1 cellular context compared by ENCODE assay signal in genomic region chr16:31493506-31494125, GRCh38.
TF ChIP-seq lines count a peak whose summit lies in the region.

No MANE protein-coding gene starts in this region.

TF ChIP-seq in IMR-90, 13 proteins besides CTCF, POLR2A, EP300 and RAD21:
- TF ChIP-seq MXI1 (IDR thresholded peaks at IDR 0.05; ENCODE audit: borderline replicate concordance, low read depth, low read length) (no peak), RCOR1 (IDR thresholded peaks at IDR 0.05; ENCODE audit: insufficient replicate concordance, low read length) (no peak), CEBPB (IDR thresholded peaks at IDR 0.05; ENCODE audit: low read depth, low read length) (no peak), ELK1 (IDR thresholded peaks at IDR 0.05; ENCODE audit: borderline replicate concordance, low read depth, low read length) (no peak), MAFK (IDR thresholded peaks at IDR 0.05; ENCODE audit: low read depth, low read length) (no peak), FOS (IDR thresholded peaks at IDR 0.05; ENCODE audit: low read depth, low read length) (no peak), CHD1 (IDR thresholded peaks at IDR 0.05; ENCODE audit: low read depth, low read length) (no peak), USF2 (IDR thresholded peaks at IDR 0.05; ENCODE audit: low read depth, low read length) (no peak)
